Comparison of ENCODE assay signal across 1 cellular context in the genomic region with DNA sequence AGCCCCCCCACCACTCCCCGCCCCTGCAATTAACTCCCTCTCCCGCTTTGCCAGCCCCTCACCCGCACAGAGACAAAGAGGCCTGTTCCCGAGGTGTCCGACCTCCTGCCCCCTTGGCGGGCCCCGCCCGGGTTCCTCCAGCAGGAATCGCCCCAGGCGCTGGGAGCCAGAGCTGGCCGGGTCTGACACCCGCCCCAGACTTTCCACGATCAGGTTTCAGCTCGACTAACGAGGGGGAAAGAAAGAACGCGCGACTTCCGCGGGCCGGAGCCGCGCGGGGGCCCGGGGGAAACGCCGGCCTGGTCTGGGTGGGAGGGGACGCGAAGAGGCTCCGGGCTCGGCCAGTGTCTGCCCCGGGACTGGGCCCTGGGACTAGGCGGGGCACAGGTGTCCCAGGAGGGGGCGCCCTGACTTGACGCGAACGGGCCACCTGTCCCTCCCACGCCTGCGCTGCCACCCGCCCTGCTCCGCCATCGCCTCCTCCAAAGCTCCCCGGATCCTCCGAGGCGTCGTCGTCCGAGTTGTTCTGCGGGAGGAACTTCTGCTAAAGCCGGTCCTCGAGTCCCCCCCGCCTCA.
TF ChIP-seq lines count a peak whose summit lies in the region.

No MANE protein-coding gene starts in this region.

TF ChIP-seq in IMR-90, 13 proteins besides CTCF, POLR2A, EP300 and RAD21 (continued from another document):
- TF ChIP-seq, protein P1, sequence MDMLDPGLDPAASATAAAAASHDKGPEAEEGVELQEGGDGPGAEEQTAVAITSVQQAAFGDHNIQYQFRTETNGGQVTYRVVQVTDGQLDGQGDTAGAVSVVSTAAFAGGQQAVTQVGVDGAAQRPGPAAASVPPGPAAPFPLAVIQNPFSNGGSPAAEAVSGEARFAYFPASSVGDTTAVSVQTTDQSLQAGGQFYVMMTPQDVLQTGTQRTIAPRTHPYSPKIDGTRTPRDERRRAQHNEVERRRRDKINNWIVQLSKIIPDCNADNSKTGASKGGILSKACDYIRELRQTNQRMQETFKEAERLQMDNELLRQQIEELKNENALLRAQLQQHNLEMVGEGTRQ (IDR thresholded peaks at IDR 0.05; ENCODE audit: low read depth, low read length) = no peak
- TF ChIP-seq MXI1 (IDR thresholded peaks at IDR 0.05; ENCODE audit: borderline replicate concordance, low read depth, low read length) (no peak), RFX5 (IDR thresholded peaks at IDR 0.05; ENCODE audit: low read depth, low read length) (no peak), CHD1 (IDR thresholded peaks at IDR 0.05; ENCODE audit: low read depth, low read length) (no peak), FOS (IDR thresholded peaks at IDR 0.05; ENCODE audit: low read depth, low read length) (no peak), BHLHE40 (IDR thresholded peaks at IDR 0.05; ENCODE audit: low read depth, low read length) (no peak), NFE2L2 (IDR thresholded peaks at IDR 0.05; ENCODE audit: low read depth, low read length) (no peak), CEBPB (IDR thresholded peaks at IDR 0.05; ENCODE audit: low read depth, low read length) (no peak), SMC3 (IDR thresholded peaks at IDR 0.05; ENCODE audit: low read depth, low read length) (no peak), MAFK (IDR thresholded peaks at IDR 0.05; ENCODE audit: low read depth, low read length) (no peak)
- TF ChIP-seq, protein P2, sequence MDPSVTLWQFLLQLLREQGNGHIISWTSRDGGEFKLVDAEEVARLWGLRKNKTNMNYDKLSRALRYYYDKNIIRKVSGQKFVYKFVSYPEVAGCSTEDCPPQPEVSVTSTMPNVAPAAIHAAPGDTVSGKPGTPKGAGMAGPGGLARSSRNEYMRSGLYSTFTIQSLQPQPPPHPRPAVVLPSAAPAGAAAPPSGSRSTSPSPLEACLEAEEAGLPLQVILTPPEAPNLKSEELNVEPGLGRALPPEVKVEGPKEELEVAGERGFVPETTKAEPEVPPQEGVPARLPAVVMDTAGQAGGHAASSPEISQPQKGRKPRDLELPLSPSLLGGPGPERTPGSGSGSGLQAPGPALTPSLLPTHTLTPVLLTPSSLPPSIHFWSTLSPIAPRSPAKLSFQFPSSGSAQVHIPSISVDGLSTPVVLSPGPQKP (IDR thresholded peaks at IDR 0.05; ENCODE audit: borderline replicate concordance, low read depth, low read length) = no peak
